14 cellular contexts compared by ENCODE assay signal in genomic region chr21:35134299-35134698, GRCh38.
DNase-seq lines count a peak whose midpoint lies in the region; TF ChIP-seq lines count a peak whose summit lies in the region.
"Had no signal": no experiment of that assay in that cellular context is flagged by ENCODE, and none has a peak within 500 bp of the region (broad histone marks: within the 10 kb centered on the region; RNA-seq: fewer than 3 reads in every experiment).

No MANE protein-coding gene starts in this region.

- no peak overlapping the region for H3K9ac ChIP-seq in mammary epithelial cell (ENCODE audit: insufficient read depth, low read length)
- H3K9ac ChIP-seq: BLaER1 had no signal

- H3K4me3 ChIP-seq in mammary epithelial cell (replicated peaks in 1 of 3; ENCODE audit: insufficient read depth in 1 of 3, low read depth in 2 of 3, low read length in 3 of 3): no peak overlapping the region
- no peak overlapping the region for H3K4me3 ChIP-seq in breast epithelium
- no peak overlapping the region for H3K4me3 ChIP-seq in HEK293 (ENCODE audit: low read depth, low read length)
- H3K4me3 ChIP-seq in Peyer's patch: no peak overlapping the region
- H3K4me3 ChIP-seq: BLaER1, HAP-1 had no signal

- H3K4me1 ChIP-seq in mammary epithelial cell (ENCODE audit: insufficient read depth, low read length): peaks cover 40% of the 10 kb centered on the region
- peaks cover 0 to 13% of the 10 kb centered on the region in 2 donors for H3K4me1 ChIP-seq in breast epithelium
- no peaks in the 10 kb centered on the region for H3K4me1 ChIP-seq in HEK293 (ENCODE audit: control insufficient read depth, insufficient read depth, low read length)
- H3K4me1 ChIP-seq in Peyer's patch: peaks cover 0 to 7% (median 0%) of the 10 kb centered on the region in 4 donors
- H3K4me1 ChIP-seq: HAP-1 had no signal

- H3K9me3 Mint-ChIP-seq in neural crest cell: peaks cover 3% of the 10 kb centered on the region

- POLR2A ChIA-PET in HEK293 (lab: Yijun Ruan, JAX): interaction anchor here (1.5 kb wide), 1 partner anchor 246 kb away, joined by 3 read pairs; no protein-coding TSS in a partner anchor

- no peak overlapping the region for H3K4me3 Mint-ChIP-seq in neural crest cell
- H3K4me3 Mint-ChIP-seq: CD4-positive, CD25-positive, alpha-beta regulatory T cell; HFFc6 had no signal

- CTCF ChIA-PET in mammary epithelial cell (lab: Charles Lee; ENCODE audit: low non-redundant PET): no interaction called here
- CTCF ChIA-PET in HEK293 (lab: Yijun Ruan, JAX): interaction anchor here (0.7 kb wide), 1 partner anchor 451 kb away, joined by 3 read pairs; no protein-coding TSS in a partner anchor

- H3K36me3 ChIP-seq in mammary epithelial cell (ENCODE audit: insufficient read depth, low read length) (no peaks in the 10 kb centered on the region), breast epithelium (no peaks in the 10 kb centered on the region), HEK293 (ENCODE audit: control insufficient read depth in 2 of 2, insufficient read depth in 1 of 2, low read length in 2 of 2) (no peaks in the 10 kb centered on the region), Peyer's patch (no peaks in the 10 kb centered on the region)
- H3K36me3 ChIP-seq: BLaER1, HAP-1 had no signal

- H3K27me3 Mint-ChIP-seq in neural crest cell (ENCODE audit: low read depth): no peaks in the 10 kb centered on the region
- H3K27me3 Mint-ChIP-seq: CD4-positive, CD25-positive, alpha-beta regulatory T cell had no signal

- peak overlapping the region; percentile 57 for H3K27ac Mint-ChIP-seq in neural crest cell (ENCODE audit: unreplicated experiment)
- H3K27ac Mint-ChIP-seq: HFFc6 had no signal

- no peak for TF ChIP-seq CTCF in mammary epithelial cell (conservative IDR thresholded peaks at IDR 0.05 in 1 of 2, IDR thresholded peaks at IDR 0.05 in 1 of 2; ENCODE audit: extremely low read depth in 1 of 2, insufficient read depth in 1 of 2, low read depth in 1 of 2, low read length in 2 of 2)
- no peak for TF ChIP-seq CTCF in breast epithelium (IDR thresholded peaks at IDR 0.05)
- TF ChIP-seq CTCF in HEK293 (tag by site-specific recombination; IDR thresholded peaks at IDR 0.05): no peak
- no peak for TF ChIP-seq CTCF in neural crest cell (conservative IDR thresholded peaks at IDR 0.05)
- TF ChIP-seq CTCF in Peyer's patch (IDR thresholded peaks at IDR 0.05): no peak

- WGBS in mammary epithelial cell (ENCODE audit: low coverage, missing lambda C conversion rate): 42% methylated on average over 2 of the region's 2 CpGs

- H4K20me1 ChIP-seq in mammary epithelial cell (ENCODE audit: insufficient read depth, low read length): no peaks in the 10 kb centered on the region
- H4K20me1 ChIP-seq: BLaER1 had no signal

- DNase-seq in mammary epithelial cell (no peak), breast epithelium (ENCODE audit: low spot score in 2 of 2) (no peak), neural crest cell (ENCODE audit: low read depth, low spot score) (no peak), NCI-H128 (lab: John Stamatoyannopoulos, UW; ENCODE audit: unreplicated experiment) (no peak), NOMO-1 treated with DMSO at 0.1 percent for 48 hours (lab: John Stamatoyannopoulos, UW; ENCODE audit: unreplicated experiment) (no peak), Peyer's patch (no peak)
- DNase-seq: 8988T; AML-193; CD4-positive, CD25-positive, alpha-beta regulatory T cell; DMS 273 treated with DMSO at 0.1 percent for 48 hours; HFFc6 had no signal

- H3K36me3 Mint-ChIP-seq in neural crest cell (ENCODE audit: low read depth): peaks cover 3% of the 10 kb centered on the region
- H3K36me3 Mint-ChIP-seq: CD4-positive, CD25-positive, alpha-beta regulatory T cell had no signal

- no peaks in the 10 kb centered on the region for H3K27me3 ChIP-seq in mammary epithelial cell (ENCODE audit: insufficient read depth, low read length)
- H3K27me3 ChIP-seq in breast epithelium: no peaks in the 10 kb centered on the region
- H3K27me3 ChIP-seq in Peyer's patch: no peaks in the 10 kb centered on the region
- H3K27me3 ChIP-seq: BLaER1 had no signal

- H3K9me3 ChIP-seq in mammary epithelial cell (replicated peaks; ENCODE audit: insufficient read depth, low read length) (peaks cover under 1% of the 10 kb centered on the region), breast epithelium (no peaks in the 10 kb centered on the region), HEK293 (ENCODE audit: control insufficient read depth, insufficient read depth, low read depth, low read length) (no peaks in the 10 kb centered on the region), Peyer's patch (no peaks in the 10 kb centered on the region)
- H3K9me3 ChIP-seq: HAP-1 had no signal

- no peak overlapping the region for H3K4me2 ChIP-seq in mammary epithelial cell (ENCODE audit: insufficient read depth, low read depth, low read length)
- H3K4me2 ChIP-seq: BLaER1 had no signal

- H3K79me2 ChIP-seq in mammary epithelial cell (ENCODE audit: insufficient read depth, low read length): no peaks in the 10 kb centered on the region

- H3K27ac ChIP-seq in mammary epithelial cell (ENCODE audit: insufficient read depth, low read depth, low read length) (no peak overlapping the region), breast epithelium (no peak overlapping the region), HEK293 (ENCODE audit: extremely low read depth, low read depth, low read length) (no peak overlapping the region), Peyer's patch (no peak overlapping the region)
- H3K27ac ChIP-seq: BLaER1 had no signal

- in situ Hi-C loops in mammary epithelial cell (cut with MboI; ENCODE audit: low sequenced_read_pairs in 2 of 2): no loop called here

- intact Hi-C loops in mammary epithelial cell (cut with micrococcal nuclease) (no loop called here), breast epithelium (cut with DNase I; ENCODE audit: low total_unique reads) (no loop called here)

- H2AFZ ChIP-seq in mammary epithelial cell (ENCODE audit: low read depth, low read length): peak overlapping the region; percentile 33

- no TSS peak for BruUV-seq in mammary epithelial cell (replicated peaks; lab: Mats Ljungman, UMichigan)

- peaks cover 11% of the 10 kb centered on the region for H3K4me1 Mint-ChIP-seq in neural crest cell

- dilution Hi-C loops in mammary epithelial cell (cut with HindIII; ENCODE audit: low sequenced_read_pairs): no loop called here

- TF ChIP-seq POLR2A in breast epithelium (IDR thresholded peaks at IDR 0.05) (no peak), Peyer's patch (IDR thresholded peaks at IDR 0.05) (no peak)

TF ChIP-seq in HEK293, 187 proteins besides CTCF, POLR2A, EP300 and RAD21:
- TF ChIP-seq ZNF398 (tag by site-specific recombination; IDR thresholded peaks at IDR 0.05): no peak
- TF ChIP-seq ZFHX2 (tag by site-specific recombination; conservative IDR thresholded peaks at IDR 0.05): peak; percentile 58
- TF ChIP-seq PRDM6 (tag by site-specific recombination; IDR thresholded peaks at IDR 0.05): no peak
- TF ChIP-seq ZEB2 (tag by site-specific recombination; IDR thresholded peaks at IDR 0.05): no peak
- peak; percentile 60 for TF ChIP-seq EGR2 (tag by site-specific recombination; IDR thresholded peaks at IDR 0.05; ENCODE audit: low read depth)
- no peak for TF ChIP-seq ZNF501 (tag by site-specific recombination; IDR thresholded peaks at IDR 0.05)
